14 cellular contexts compared by ENCODE assay signal in the genomic region with DNA sequence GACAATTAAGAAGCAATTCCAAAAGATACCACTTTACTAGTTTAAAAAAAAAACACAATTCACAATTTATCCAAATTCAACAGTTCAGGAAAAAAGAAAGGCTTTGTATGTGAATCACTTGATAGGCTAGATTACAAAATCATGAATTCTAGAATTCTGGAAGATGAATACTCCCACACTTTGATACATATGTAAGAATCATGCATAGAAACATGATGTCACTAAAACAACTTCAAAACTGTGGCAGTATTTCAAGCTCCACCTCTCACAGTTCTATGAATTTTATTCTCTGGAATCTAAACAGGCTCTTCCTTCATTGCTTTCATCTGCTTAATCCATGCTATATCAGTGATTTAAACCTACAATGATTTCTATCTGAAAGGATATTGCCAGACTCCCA. TPM values are rescaled to one million over a fixed set of nuclear protein-coding genes. Genes with fewer than 3 reads are reported as not detected.
DNase-seq lines count a peak whose midpoint lies in the region; ATAC-seq and TF ChIP-seq lines count a peak whose summit lies in the region.
"Had no signal": no experiment of that assay in that cellular context is flagged by ENCODE, and none has a peak within 500 bp of the region (broad histone marks: within the 10 kb centered on the region; RNA-seq: fewer than 3 reads in every experiment).

No MANE protein-coding gene starts in this region.

- no peak for ATAC-seq in mucosa of descending colon
- no peak for ATAC-seq in HG03159 (IDR thresholded peaks at IDR 0.05; ENCODE audit: unreplicated experiment)
- ATAC-seq: stimulated activated effector memory CD8-positive, alpha-beta T cell treated with anti-CD3 and anti-CD28 coated beads, Interleukin-12 subunit alpha, Interleukin-12 subunit beta, amount 100 ng/mL, for 72 hours had no signal

- in situ Hi-C loops in GM23248 (cut with MboI) = no loop called here

- H3K27me3 ChIP-seq in GM23248 (replicated peaks; ENCODE audit: insufficient read depth) = no peaks in the 10 kb centered on the region
- no peaks in the 10 kb centered on the region for H3K27me3 ChIP-seq in fibroblast of lung (ENCODE audit: control insufficient read depth, insufficient read depth, low read length)

- peak overlapping the region; percentile 27; the same call in 1 of the 2 replicates for H3K4me3 ChIP-seq in GM23248
- H3K4me3 ChIP-seq in fibroblast of lung (replicated peaks in 1 of 4; ENCODE audit: control extremely low read depth in 1 of 4, insufficient read depth in 1 of 4, low read depth in 3 of 4, low read length in 4 of 4) = no peak overlapping the region
- H3K4me3 ChIP-seq in skeletal muscle cell (ENCODE audit: low read depth, low read length) = no peak overlapping the region
- H3K4me3 ChIP-seq in mucosa of descending colon = no peak overlapping the region

- peak overlapping the region; percentile 67 for H3K27ac ChIP-seq in GM23248
- H3K27ac ChIP-seq in VCaP = peak overlapping the region; percentile 2; the same call in 1 of the 2 replicates
- no peak overlapping the region for H3K27ac ChIP-seq in fibroblast of lung (ENCODE audit: insufficient read depth, low read length)
- H3K27ac ChIP-seq in substantia nigra (ENCODE audit: low read depth, low read length, poor library complexity, severe bottlenecking) = no peak overlapping the region
- H3K27ac ChIP-seq: WERI-Rb-1 had no signal

- DNase-seq in GM23248 = peak; percentile 77
- DNase-seq in fibroblast of lung (ENCODE audit: low read depth in 2 of 2) = peak; percentile 64 to 67
- DNase-seq in skeletal muscle cell (ENCODE audit: low read depth) = peak; percentile 36
- no peak for DNase-seq in mucosa of descending colon
- no peak for DNase-seq in NCI-H748 treated with DMSO at 0.1 percent for 48 hours (lab: John Stamatoyannopoulos, UW)
- no peak for DNase-seq in substantia nigra (lab: John Stamatoyannopoulos, UW)
- DNase-seq: GOT3, NCI-H1694, NCI-H774, SIG-M5, WERI-Rb-1 had no signal

- H3K9me2 ChIP-seq in GM23248 (ENCODE audit: insufficient read depth) = no peaks in the 10 kb centered on the region

- TF ChIP-seq CTCF in VCaP (conservative IDR thresholded peaks at IDR 0.05) (no peak), fibroblast of lung (conservative IDR thresholded peaks at IDR 0.05 in 1 of 2, IDR thresholded peaks at IDR 0.05 in 1 of 2; ENCODE audit: low read depth in 1 of 2, low read length in 2 of 2) (no peak), mucosa of descending colon (IDR thresholded peaks at IDR 0.05) (no peak)

- H3K4me1 ChIP-seq in GM23248 (ENCODE audit: insufficient read depth) (peaks cover 39% of the 10 kb centered on the region), fibroblast of lung (ENCODE audit: control insufficient read depth, extremely low read depth, insufficient read depth, low read length) (peaks cover 8% of the 10 kb centered on the region), mucosa of descending colon (ENCODE audit: low read depth) (peaks cover 67% of the 10 kb centered on the region)

- H4K20me1 ChIP-seq in GM23248 (ENCODE audit: insufficient read depth) (0 out of 2 replicates have a peak, but pooled peaks cover 4% of the 10 kb centered on the region), fibroblast of lung (ENCODE audit: control insufficient read depth, extremely low read depth, insufficient read depth, low read length) (no peaks in the 10 kb centered on the region)

- no peaks in the 10 kb centered on the region for H3K36me3 ChIP-seq in GM23248 (ENCODE audit: low read depth)
- no peaks in the 10 kb centered on the region for H3K36me3 ChIP-seq in fibroblast of lung (ENCODE audit: control insufficient read depth, insufficient read depth, low read length)
- H3K36me3 ChIP-seq in mucosa of descending colon (ENCODE audit: low read depth) = no peaks in the 10 kb centered on the region
- H3K36me3 ChIP-seq: WERI-Rb-1 had no signal

- H3K79me2 ChIP-seq in GM23248 (ENCODE audit: insufficient read depth) = peaks cover 88% of the 10 kb centered on the region
- H3K79me2 ChIP-seq in fibroblast of lung (ENCODE audit: control insufficient read depth, insufficient read depth, low read length) = peaks cover 8% of the 10 kb centered on the region

- H3F3A ChIP-seq in GM23248 (ENCODE audit: insufficient read depth) = peaks cover 40% of the 10 kb centered on the region

- H2AFZ ChIP-seq in GM23248 (no peak overlapping the region), fibroblast of lung (ENCODE audit: low read length) (no peak overlapping the region)

- H3K4me2 ChIP-seq in GM23248 (ENCODE audit: unreplicated experiment) (peak overlapping the region; percentile 80), fibroblast of lung (ENCODE audit: extremely low read depth, insufficient read depth, low read length) (no peak overlapping the region)

- peak overlapping the region; percentile 29 for H3K9ac ChIP-seq in GM23248
- no peak overlapping the region for H3K9ac ChIP-seq in fibroblast of lung (ENCODE audit: insufficient read depth, low read length)

- H3K9me3 ChIP-seq in GM23248 (ENCODE audit: low read depth) = no peaks in the 10 kb centered on the region
- H3K9me3 ChIP-seq in fibroblast of lung (ENCODE audit: control insufficient read depth, insufficient read depth, low read depth, low read length) = no peaks in the 10 kb centered on the region
- no peaks in the 10 kb centered on the region for H3K9me3 ChIP-seq in mucosa of descending colon

- intact Hi-C loops in mucosa of descending colon (cut with DNase I, micrococcal nuclease) = no loop called here

RNA-seq across cellular contexts. Expression of a gene that starts 51.0 kb away (rescaled TPM):
- total RNA-seq in GM23248 (2014; rRNA removed; shearing (Covaris generic)) = 32.7 and 41.0 TPM in 2 replicates
- polyA plus RNA-seq in GM23248 (2016; fragmentation: Nextera tagmentation; extraction: Ambion mirVana) = 11.1 and 11.5 TPM in 2 replicates
- total RNA-seq in fibroblast of lung = 25.9 and 30.4 TPM in 2 replicates
- 63.8 and 74.3 TPM in 2 replicates for polyA plus RNA-seq in fibroblast of lung
- polyA plus RNA-seq in fibroblast of lung (2012) = 23.8 and 28.1 TPM in 2 replicates
- 11.5 and 15.3 TPM in 2 replicates for polyA minus RNA-seq in fibroblast of lung (ENCODE audit: low replicate concordance)
- 100 to 1,000 TPM in 2 of 3 donors, 10 to 100 TPM in 1; 95.9 to 115 (median 104) TPM for total RNA-seq in mucosa of descending colon

Comparison
In these comparisons a context has a peak if more than half of its experiments do, and no peak if none do; other contexts are left out.
1. DNase-seq: peak in GM23248 (single experiment), fibroblast of lung (2 of 2) and skeletal muscle cell (single experiment); none in mucosa of descending colon (0 of 3), NCI-H748 treated with DMSO at 0.1 percent for 48 hours (single experiment) and substantia nigra (0 of 49).
2. H3K27ac ChIP-seq: peak in GM23248 (single experiment) and VCaP (single experiment); none in fibroblast of lung (single experiment) and substantia nigra (single experiment).